1 cellular context compared by ENCODE assay signal in the genomic region with DNA sequence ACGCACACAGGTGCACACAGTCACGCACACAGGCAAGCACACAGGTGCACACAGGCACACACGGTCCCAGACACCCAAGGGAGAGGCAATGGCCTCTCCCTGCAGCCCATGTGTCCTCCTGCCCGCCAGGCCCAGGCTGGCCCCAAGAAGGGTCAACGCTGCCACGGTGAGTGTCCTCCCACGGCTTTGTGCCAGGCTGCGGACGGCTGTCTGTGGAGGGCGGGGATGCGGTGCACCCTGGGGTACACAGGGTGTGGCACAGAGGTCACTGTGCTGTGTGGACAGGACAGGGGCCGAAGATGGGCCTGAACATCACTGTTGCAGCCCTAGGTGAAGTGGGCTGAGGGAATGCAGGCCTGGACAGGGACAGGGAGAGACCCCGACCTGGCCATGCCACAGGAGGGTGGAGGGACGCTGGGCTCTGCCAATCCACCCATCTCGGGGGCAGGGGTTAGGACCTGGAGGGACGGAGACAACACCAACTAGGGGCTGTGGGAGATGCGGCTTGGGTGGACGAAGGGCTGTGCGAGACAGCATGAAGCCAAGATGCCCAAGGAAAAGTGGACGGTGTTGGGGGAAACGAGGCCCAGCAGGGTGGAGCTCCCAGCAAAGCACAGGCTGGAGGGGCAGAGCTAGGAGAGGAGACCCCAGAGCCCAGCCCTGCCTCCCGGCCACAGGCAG.
TF ChIP-seq lines count a peak whose summit lies in the region.

No MANE protein-coding gene starts in this region.

TF ChIP-seq in WTC11, 78 proteins besides CTCF, POLR2A, EP300 and RAD21:
- TF ChIP-seq, protein P1, sequence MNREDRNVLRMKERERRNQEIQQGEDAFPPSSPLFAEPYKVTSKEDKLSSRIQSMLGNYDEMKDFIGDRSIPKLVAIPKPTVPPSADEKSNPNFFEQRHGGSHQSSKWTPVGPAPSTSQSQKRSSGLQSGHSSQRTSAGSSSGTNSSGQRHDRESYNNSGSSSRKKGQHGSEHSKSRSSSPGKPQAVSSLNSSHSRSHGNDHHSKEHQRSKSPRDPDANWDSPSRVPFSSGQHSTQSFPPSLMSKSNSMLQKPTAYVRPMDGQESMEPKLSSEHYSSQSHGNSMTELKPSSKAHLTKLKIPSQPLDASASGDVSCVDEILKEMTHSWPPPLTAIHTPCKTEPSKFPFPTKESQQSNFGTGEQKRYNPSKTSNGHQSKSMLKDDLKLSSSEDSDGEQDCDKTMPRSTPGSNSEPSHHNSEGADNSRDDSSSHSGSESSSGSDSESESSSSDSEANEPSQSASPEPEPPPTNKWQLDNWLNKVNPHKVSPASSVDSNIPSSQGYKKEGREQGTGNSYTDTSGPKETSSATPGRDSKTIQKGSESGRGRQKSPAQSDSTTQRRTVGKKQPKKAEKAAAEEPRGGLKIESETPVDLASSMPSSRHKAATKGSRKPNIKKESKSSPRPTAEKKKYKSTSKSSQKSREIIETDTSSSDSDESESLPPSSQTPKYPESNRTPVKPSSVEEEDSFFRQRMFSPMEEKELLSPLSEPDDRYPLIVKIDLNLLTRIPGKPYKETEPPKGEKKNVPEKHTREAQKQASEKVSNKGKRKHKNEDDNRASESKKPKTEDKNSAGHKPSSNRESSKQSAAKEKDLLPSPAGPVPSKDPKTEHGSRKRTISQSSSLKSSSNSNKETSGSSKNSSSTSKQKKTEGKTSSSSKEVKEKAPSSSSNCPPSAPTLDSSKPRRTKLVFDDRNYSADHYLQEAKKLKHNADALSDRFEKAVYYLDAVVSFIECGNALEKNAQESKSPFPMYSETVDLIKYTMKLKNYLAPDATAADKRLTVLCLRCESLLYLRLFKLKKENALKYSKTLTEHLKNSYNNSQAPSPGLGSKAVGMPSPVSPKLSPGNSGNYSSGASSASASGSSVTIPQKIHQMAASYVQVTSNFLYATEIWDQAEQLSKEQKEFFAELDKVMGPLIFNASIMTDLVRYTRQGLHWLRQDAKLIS (CRISPR knock-in tag; IDR thresholded peaks at IDR 0.05; ENCODE audit: borderline replicate concordance): no peak
- 0 out of 2 replicates have a peak, but pooled peaks have one; percentile 65 for TF ChIP-seq RELA (CRISPR knock-in tag; IDR thresholded peaks at IDR 0.05; ENCODE audit: borderline replicate concordance)
